In genomic region chr5:52789378-52789777, GRCh38 we compare ENCODE assay signal across 11 cellular contexts. TPM values are rescaled to one million over a fixed set of nuclear protein-coding genes. Genes with fewer than 3 reads are reported as not detected.
DNase-seq lines count a peak whose midpoint lies in the region; ATAC-seq and TF ChIP-seq lines count a peak whose summit lies in the region.
"Had no signal": no experiment of that assay in that cellular context is flagged by ENCODE, and none has a peak within 500 bp of the region (broad histone marks: within the 10 kb centered on the region; RNA-seq: fewer than 3 reads in every experiment).

No MANE protein-coding gene starts in this region.

- peak overlapping the region in 2 of 4 donors; percentile 62 to 88 for H3K4me3 ChIP-seq in adrenal gland
- H3K4me3 ChIP-seq: BLaER1, body of pancreas had no signal

- peak overlapping the region; percentile 6 for H3K27ac Mint-ChIP-seq in activated naive CD4-positive, alpha-beta T cell treated with anti-CD3 and anti-CD28 coated beads, Interleukin-2, amount 50 U/mL, for 24 hours
- no peak overlapping the region for H3K27ac Mint-ChIP-seq in activated naive CD4-positive, alpha-beta T cell treated with anti-CD3 and anti-CD28 coated beads for 36 hours
- no peak overlapping the region for H3K27ac Mint-ChIP-seq in mesothelial cell of epicardium
- no peak overlapping the region for H3K27ac Mint-ChIP-seq in type B pancreatic cell

- DNase-seq in activated naive CD4-positive, alpha-beta T cell treated with anti-CD3 and anti-CD28 coated beads for 36 hours = no peak
- DNase-seq in adrenal gland = no peak
- DNase-seq in mesothelial cell of epicardium (ENCODE audit: low spot score in 2 of 2, unreplicated experiment in 2 of 2) = no peak
- no peak for DNase-seq in type B pancreatic cell (ENCODE audit: extremely low spot score, unreplicated experiment)
- DNase-seq in MV-4-11 (lab: John Stamatoyannopoulos, UW) = no peak
- DNase-seq in NCI-H1694 treated with DMSO at 0.1 percent for 48 hours (lab: John Stamatoyannopoulos, UW) = no peak
- DNase-seq: body of pancreas, hypothalamus had no signal

- H3K36me3 Mint-ChIP-seq in activated naive CD4-positive, alpha-beta T cell treated with anti-CD3 and anti-CD28 coated beads, Interleukin-2, amount 50 U/mL, for 24 hours = peaks cover 3% of the 10 kb centered on the region
- no peaks in the 10 kb centered on the region for H3K36me3 Mint-ChIP-seq in activated naive CD4-positive, alpha-beta T cell treated with anti-CD3 and anti-CD28 coated beads for 36 hours (ENCODE audit: low read depth)
- H3K36me3 Mint-ChIP-seq in mesothelial cell of epicardium (no peaks in the 10 kb centered on the region), type B pancreatic cell (no peaks in the 10 kb centered on the region)

- H3K9me3 ChIP-seq in adrenal gland (replicated peaks in 1 of 3) = no peaks in the 10 kb centered on the region
- H3K9me3 ChIP-seq: body of pancreas had no signal

- H3K4me1 Mint-ChIP-seq in activated naive CD4-positive, alpha-beta T cell treated with anti-CD3 and anti-CD28 coated beads, Interleukin-2, amount 50 U/mL, for 24 hours = peaks cover 40% of the 10 kb centered on the region
- peaks cover 15% of the 10 kb centered on the region for H3K4me1 Mint-ChIP-seq in activated naive CD4-positive, alpha-beta T cell treated with anti-CD3 and anti-CD28 coated beads for 36 hours (ENCODE audit: low read depth)
- H3K4me1 Mint-ChIP-seq in mesothelial cell of epicardium = peaks cover 12% of the 10 kb centered on the region
- peaks cover 15% of the 10 kb centered on the region for H3K4me1 Mint-ChIP-seq in type B pancreatic cell (ENCODE audit: unreplicated experiment)

- no peaks in the 10 kb centered on the region for H3K27me3 Mint-ChIP-seq in activated naive CD4-positive, alpha-beta T cell treated with anti-CD3 and anti-CD28 coated beads, Interleukin-2, amount 50 U/mL, for 24 hours
- H3K27me3 Mint-ChIP-seq in activated naive CD4-positive, alpha-beta T cell treated with anti-CD3 and anti-CD28 coated beads for 36 hours (ENCODE audit: low read depth) = peaks cover 4% of the 10 kb centered on the region
- H3K27me3 Mint-ChIP-seq in mesothelial cell of epicardium (ENCODE audit: low read depth) = peaks cover 45% of the 10 kb centered on the region
- H3K27me3 Mint-ChIP-seq in type B pancreatic cell = peaks cover 50% of the 10 kb centered on the region

- peak overlapping the region in 3 of 5 donors; percentile 85 to 94 (median 91) for H3K27ac ChIP-seq in adrenal gland
- H3K27ac ChIP-seq: BLaER1 had no signal

- CTCF ChIA-PET in activated naive CD4-positive, alpha-beta T cell treated with anti-CD3 and anti-CD28 coated beads for 36 hours (lab: Charles Lee) = interaction anchor here (1.0 to 1.2 kb wide), 2 partner anchors 10 to 97 kb away, joined by 3 to 7 read pairs; no protein-coding TSS in a partner anchor

- TF ChIP-seq CTCF in adrenal gland (IDR thresholded peaks at IDR 0.05) = no peak
- TF ChIP-seq CTCF in mesothelial cell of epicardium (IDR thresholded peaks at IDR 0.05; ENCODE audit: unreplicated experiment) = no peak
- no peak for TF ChIP-seq CTCF in type B pancreatic cell (conservative IDR thresholded peaks at IDR 0.05)

- no peak for TF ChIP-seq POLR2A in adrenal gland (IDR thresholded peaks at IDR 0.05)

- H3K4me1 ChIP-seq in adrenal gland (replicated peaks in 1 of 2) = peaks cover 0 to 53% of the 10 kb centered on the region in 2 donors

- no peaks in the 10 kb centered on the region for H3K9me3 Mint-ChIP-seq in activated naive CD4-positive, alpha-beta T cell treated with anti-CD3 and anti-CD28 coated beads, Interleukin-2, amount 50 U/mL, for 24 hours
- no peaks in the 10 kb centered on the region for H3K9me3 Mint-ChIP-seq in activated naive CD4-positive, alpha-beta T cell treated with anti-CD3 and anti-CD28 coated beads for 36 hours
- H3K9me3 Mint-ChIP-seq in mesothelial cell of epicardium (no peaks in the 10 kb centered on the region), type B pancreatic cell (no peaks in the 10 kb centered on the region)

- ATAC-seq in HG02840 (IDR thresholded peaks at IDR 0.05; ENCODE audit: low FRiP score, unreplicated experiment) = no peak
- ATAC-seq: body of pancreas had no signal

- H3K36me3 ChIP-seq in adrenal gland (replicated peaks in 1 of 2) = no peaks in the 10 kb centered on the region
- H3K36me3 ChIP-seq: BLaER1 had no signal

- H3K27me3 ChIP-seq in adrenal gland = no peaks in the 10 kb centered on the region
- H3K27me3 ChIP-seq: body of pancreas had no signal

- intact Hi-C loops in activated naive CD4-positive, alpha-beta T cell treated with anti-CD3 and anti-CD28 coated beads for 36 hours (cut with micrococcal nuclease) = loop anchor here (5.0 kb wide), 1 partner anchor 218 kb away; no protein-coding TSS in a partner anchor
- intact Hi-C loops in adrenal gland (cut with DNase I) = loop anchor here (5.0 to 10.0 kb wide), 2 partner anchors 95 to 128 kb away; no protein-coding TSS in a partner anchor

- 21 to 34% (median 26%) methylated on average over 1 of the region's 1 CpG for WGBS in adrenal gland, 4 donors

- H3K4me3 Mint-ChIP-seq in activated naive CD4-positive, alpha-beta T cell treated with anti-CD3 and anti-CD28 coated beads, Interleukin-2, amount 50 U/mL, for 24 hours = peak overlapping the region; percentile 94
- no peak overlapping the region for H3K4me3 Mint-ChIP-seq in activated naive CD4-positive, alpha-beta T cell treated with anti-CD3 and anti-CD28 coated beads for 36 hours
- H3K4me3 Mint-ChIP-seq in mesothelial cell of epicardium (peak overlapping the region; percentile 80), type B pancreatic cell (peak overlapping the region; percentile 93)

RNA-seq across cellular contexts. Expression of gene ITGA1, which starts 1.7 kb away (rescaled TPM):
- 1 to 10 TPM in 1 of 2 experiments, under 1 TPM in 1; 0.69 to 1.2 TPM for total RNA-seq in activated naive CD4-positive, alpha-beta T cell treated with anti-CD3 and anti-CD28 coated beads for 36 hours
- 100 to 1,000 TPM; 137 to 371 (median 157) TPM for total RNA-seq in adrenal gland
- polyA plus RNA-seq in adrenal gland = 10 to 100 TPM; 30.0 to 80.3 (median 39.5) TPM
- 8.3 to 10.8 TPM (median 9.1 TPM) in 3 replicates for total RNA-seq in mesothelial cell of epicardium
- 12.0 and 17.0 TPM in 2 replicates for total RNA-seq in type B pancreatic cell (ENCODE audit: low replicate concordance)

RNA-seq across cellular contexts. Expression of gene PELO, which starts 1.7 kb away (rescaled TPM):
- total RNA-seq in activated naive CD4-positive, alpha-beta T cell treated with anti-CD3 and anti-CD28 coated beads for 36 hours = 10 to 100 TPM; 11.4 to 12.8 TPM
- total RNA-seq in adrenal gland = 100 to 1,000 TPM in 3 of 8 donors, 10 to 100 TPM in 5; 60.3 to 147 (median 79.7) TPM
- polyA plus RNA-seq in adrenal gland = 10 to 100 TPM; 17.8 to 52.4 (median 27.9) TPM
- 12.5 to 14.2 TPM (median 14.0 TPM) in 3 replicates for total RNA-seq in mesothelial cell of epicardium
- total RNA-seq in type B pancreatic cell (ENCODE audit: low replicate concordance) = 18.0 and 19.0 TPM in 2 replicates
